Comparison of ENCODE assay signal across 5 cellular contexts in genomic region chrX:3050523-3051175, GRCh38. TPM values are rescaled to one million over a fixed set of nuclear protein-coding genes. Genes with fewer than 3 reads are reported as not detected.
"Had no signal": no experiment of that assay in that cellular context is flagged by ENCODE, and none has a peak within 500 bp of the region (broad histone marks: within the 10 kb centered on the region; RNA-seq: fewer than 3 reads in every experiment).

No MANE protein-coding gene starts in this region.

RNA-seq across cellular contexts. Expression of gene ARSF, which starts 9.4 kb away (rescaled TPM):
- total RNA-seq: GM23338, H1, H9, HT-29 had no signal
- polyA plus RNA-seq: GM23338, H1, IgD-negative memory B cell had no signal

RNA-seq across cellular contexts. Expression of gene ARSH, which starts 44.3 kb away (rescaled TPM):
- total RNA-seq: GM23338, H1, H9 had no signal
- polyA plus RNA-seq: GM23338, H1, IgD-negative memory B cell had no signal
